ENCODE assay signal across 26 cellular contexts in the genomic region with DNA sequence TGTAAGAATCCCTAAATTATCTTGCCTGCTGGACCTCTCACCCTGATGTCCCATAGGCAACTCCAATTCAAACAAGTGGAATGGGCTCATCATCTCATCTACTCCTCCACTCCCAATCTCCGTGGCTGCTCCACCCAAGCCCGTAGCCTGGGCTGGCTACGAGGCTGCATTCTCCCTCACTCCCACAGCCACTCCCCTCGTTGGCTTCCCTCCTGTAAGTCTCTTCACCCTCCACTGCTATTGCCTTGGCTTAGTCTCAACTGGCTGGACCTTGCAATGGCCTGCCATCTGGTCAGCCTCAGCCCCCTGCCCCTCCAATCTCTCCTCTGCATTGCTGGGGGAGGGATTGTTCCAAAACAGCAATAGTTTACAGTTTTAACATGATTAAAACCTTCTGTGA. TPM values are rescaled to one million over a fixed set of nuclear protein-coding genes. Genes with fewer than 3 reads are reported as not detected.
"Had no signal": no experiment of that assay in that cellular context is flagged by ENCODE, and none has a peak within 500 bp of the region (broad histone marks: within the 10 kb centered on the region; RNA-seq: fewer than 3 reads in every experiment).

No MANE protein-coding gene starts in this region.

- ATAC-seq: esophagus mucosa; heart right ventricle; left lung; natural killer cell; right lobe of liver; stimulated activated naive CD8-positive, alpha-beta T cell treated with anti-CD3 and anti-CD28 coated beads, Interleukin-15, amount 100 ng/mL, for 72 hours had no signal

- H3K9me3 Mint-ChIP-seq: endodermal cell; natural killer cell; stimulated activated naive CD8-positive, alpha-beta T cell treated with anti-CD3 and anti-CD28 coated beads, Interleukin-15, amount 100 ng/mL, for 72 hours had no signal

- H3K9ac ChIP-seq: parathyroid adenoma had no signal

- H3K4me1 ChIP-seq: heart right ventricle, left lung, parathyroid adenoma, right lobe of liver, suprapubic skin, transverse colon had no signal

- H3K36me3 Mint-ChIP-seq: natural killer cell had no signal

- H2AFZ ChIP-seq: parathyroid adenoma had no signal

- H3K4me3 ChIP-seq: heart right ventricle, left lung, right lobe of liver, smooth muscle cell, suprapubic skin, transverse colon, vagina had no signal

- H3K9me3 ChIP-seq: heart right ventricle, left lung, neutrophil, right lobe of liver, suprapubic skin, transverse colon, vagina had no signal

- H3K27me3 ChIP-seq: left lung, neutrophil, right lobe of liver, suprapubic skin, transverse colon, vagina had no signal

- DNase-seq: effector CD8-positive, alpha-beta T cell; endodermal cell; foreskin melanocyte; glutamatergic neuron; heart right ventricle; hippocampal formation; left cardiac atrium; left lung; mammary epithelial cell; natural killer cell; right lobe of liver; stimulated activated CD4-positive, alpha-beta T cell treated with anti-CD3 and anti-CD28 coated beads, Interleukin-12 subunit alpha, Interleukin-12 subunit beta, amount 100 ng/mL, for 4 hours; stimulated activated CD4-positive, alpha-beta T cell treated with anti-CD3 and anti-CD28 coated beads, Interleukin-1b, Interleukin-23, amount 100 ng/mL, for 48 hours; stimulated activated CD4-positive, alpha-beta T cell treated with anti-CD3 and anti-CD28 coated beads, Interleukin-4, amount 100 ng/mL, for 1 hour; stimulated activated CD8-positive, alpha-beta memory T cell treated with anti-CD3 and anti-CD28 coated beads, Interleukin-4, amount 100 ng/mL, for 48 hours; stimulated activated naive CD4-positive, alpha-beta T cell; stimulated activated naive CD8-positive, alpha-beta T cell treated with anti-CD3 and anti-CD28 coated beads, Interleukin-15, amount 100 ng/mL, for 72 hours; transverse colon had no signal

- H3K27ac ChIP-seq: epithelial cell of prostate, heart right ventricle, left lung, neutrophil, parathyroid adenoma, right lobe of liver, suprapubic skin, transverse colon, vagina had no signal

- H3K4me3 Mint-ChIP-seq: endodermal cell; natural killer cell; stimulated activated naive CD8-positive, alpha-beta T cell treated with anti-CD3 and anti-CD28 coated beads, Interleukin-15, amount 100 ng/mL, for 72 hours had no signal

- H3K4me2 ChIP-seq: smooth muscle cell had no signal

- H3K27ac Mint-ChIP-seq: endodermal cell; natural killer cell; progenitor cell of endocrine pancreas; stimulated activated naive CD8-positive, alpha-beta T cell treated with anti-CD3 and anti-CD28 coated beads, Interleukin-15, amount 100 ng/mL, for 72 hours had no signal

- H3K36me3 ChIP-seq: heart right ventricle, left lung, neutrophil, right lobe of liver, suprapubic skin, transverse colon, vagina had no signal

- H3K4me1 Mint-ChIP-seq: natural killer cell; stimulated activated naive CD8-positive, alpha-beta T cell treated with anti-CD3 and anti-CD28 coated beads, Interleukin-15, amount 100 ng/mL, for 72 hours had no signal

RNA-seq across cellular contexts. Expression of a gene that starts 44.4 kb away (rescaled TPM):
- polyA plus RNA-seq: mammary epithelial cell had no signal
